Comparison of ENCODE assay signal across 9 cellular contexts in the genomic region with DNA sequence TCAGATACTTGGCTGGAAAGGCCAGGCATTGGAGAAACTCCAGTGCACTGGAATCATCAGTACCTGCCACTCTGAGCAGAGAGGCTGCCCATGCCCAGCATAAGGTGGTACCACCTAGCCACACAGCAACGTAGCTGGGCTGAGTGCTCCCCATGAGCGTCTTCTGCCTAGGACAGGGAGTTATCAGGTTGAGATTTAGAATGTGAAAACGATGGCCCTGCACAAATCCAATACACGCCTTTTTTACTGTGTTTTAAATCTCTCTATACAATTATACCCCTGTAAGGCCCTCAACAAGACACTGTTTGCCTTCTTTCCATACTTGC.
DNase-seq lines count a peak whose midpoint lies in the region; ATAC-seq and TF ChIP-seq lines count a peak whose summit lies in the region.
"Had no signal": no experiment of that assay in that cellular context is flagged by ENCODE, and none has a peak within 500 bp of the region (broad histone marks: within the 10 kb centered on the region; RNA-seq: fewer than 3 reads in every experiment).

No MANE protein-coding gene starts in this region.

- H3K27me3 ChIP-seq in CD8-positive, alpha-beta memory T cell (ENCODE audit: insufficient read depth, low read length, poor library complexity, severe bottlenecking) = no peaks in the 10 kb centered on the region
- H3K27me3 ChIP-seq in RWPE2 (ENCODE audit: insufficient read depth, poor library complexity, severe bottlenecking) (no peaks in the 10 kb centered on the region), esophagus muscularis mucosa (no peaks in the 10 kb centered on the region), psoas muscle (ENCODE audit: insufficient read depth in 3 of 3, low read length in 2 of 3) (no peaks in the 10 kb centered on the region), HAP-1 (ENCODE audit: low read depth) (no peaks in the 10 kb centered on the region)

- peak overlapping the region; percentile 66 for H3K27ac ChIP-seq in CD8-positive, alpha-beta memory T cell (ENCODE audit: low read depth, low read length)
- H3K27ac ChIP-seq in RWPE2 (ENCODE audit: poor library complexity, severe bottlenecking) = peak overlapping the region; percentile 91
- H3K27ac ChIP-seq in esophagus muscularis mucosa (replicated peaks in 1 of 4) = peak overlapping the region; percentile 97 to 99 (median 99)
- H3K27ac ChIP-seq in psoas muscle = peak overlapping the region; percentile 98

- H3K27ac Mint-ChIP-seq in CD8-positive, alpha-beta memory T cell = peak overlapping the region; percentile 92 to 100 (median 98)

- no peaks in the 10 kb centered on the region for H3K36me3 ChIP-seq in CD8-positive, alpha-beta memory T cell (ENCODE audit: insufficient read depth, low read length)
- H3K36me3 ChIP-seq in RWPE2 (ENCODE audit: low read depth) = peaks cover 3% of the 10 kb centered on the region; the same call in 1 of the 2 replicates
- H3K36me3 ChIP-seq in esophagus muscularis mucosa = peaks cover 0 to 3% (median 0%) of the 10 kb centered on the region in 4 donors
- no peaks in the 10 kb centered on the region for H3K36me3 ChIP-seq in psoas muscle (ENCODE audit: insufficient read depth in 1 of 2, low read depth in 1 of 2)
- H3K36me3 ChIP-seq in HAP-1 (replicated peaks) = 0 out of 2 replicates have a peak, but pooled peaks cover 3% of the 10 kb centered on the region

- H3K9me3 ChIP-seq in CD8-positive, alpha-beta memory T cell (ENCODE audit: low read length) = no peaks in the 10 kb centered on the region
- H3K9me3 ChIP-seq in RWPE2 (ENCODE audit: severe bottlenecking) (no peaks in the 10 kb centered on the region), esophagus muscularis mucosa (no peaks in the 10 kb centered on the region), psoas muscle (no peaks in the 10 kb centered on the region), HAP-1 (no peaks in the 10 kb centered on the region)

- peak overlapping the region; percentile 73 for H3K4me3 ChIP-seq in CD8-positive, alpha-beta memory T cell (ENCODE audit: low read length)
- H3K4me3 ChIP-seq in RWPE2 (ENCODE audit: severe bottlenecking) = no peak overlapping the region
- H3K4me3 ChIP-seq in esophagus muscularis mucosa = peak overlapping the region; percentile 66 to 89 (median 81)
- peak overlapping the region; percentile 82 for H3K4me3 ChIP-seq in psoas muscle
- H3K4me3 ChIP-seq in HAP-1 = no peak overlapping the region; the same call in 1 of the 2 replicates

- no peak for TF ChIP-seq CTCF in RWPE2 (IDR thresholded peaks at IDR 0.05; ENCODE audit: poor library complexity, severe bottlenecking)
- TF ChIP-seq CTCF in esophagus muscularis mucosa (IDR thresholded peaks at IDR 0.05) = no peak
- no peak for TF ChIP-seq CTCF in psoas muscle (IDR thresholded peaks at IDR 0.05)

- POLR2A ChIA-PET in CD8-positive, alpha-beta memory T cell (lab: Charles Lee) = interaction anchor here (1.1 to 7.9 kb wide), 7 partner anchors 7 to 67 kb away, joined by 3 to 215 read pairs (median 15); a partner anchor contains a TSS

- ATAC-seq in RWPE2 (ENCODE audit: low read depth) (0 out of 3 replicates have a peak, but pooled peaks have one; percentile 1), psoas muscle (no peak)

- H3K4me3 Mint-ChIP-seq in CD8-positive, alpha-beta memory T cell = peak overlapping the region; percentile 90 to 99 (median 97)

- no peaks in the 10 kb centered on the region for H3K9me3 Mint-ChIP-seq in CD8-positive, alpha-beta memory T cell

- H3K4me1 ChIP-seq in CD8-positive, alpha-beta memory T cell (ENCODE audit: insufficient read depth, low read length) = peaks cover 56% of the 10 kb centered on the region
- peaks cover 41% of the 10 kb centered on the region for H3K4me1 ChIP-seq in RWPE2 (ENCODE audit: insufficient read depth, poor library complexity, severe bottlenecking)
- H3K4me1 ChIP-seq in esophagus muscularis mucosa = peaks cover 68 to 89% (median 81%) of the 10 kb centered on the region in 4 donors
- H3K4me1 ChIP-seq in psoas muscle = peaks cover 72% of the 10 kb centered on the region
- peaks cover 37% of the 10 kb centered on the region for H3K4me1 ChIP-seq in HAP-1

- WGBS in esophagus muscularis mucosa = 45% methylated on average over 4 of the region's 4 CpGs
- WGBS in psoas muscle, 3 donors = 56 to 77% (median 56%) methylated on average over 4 of the region's 4 CpGs

- H3K36me3 Mint-ChIP-seq in CD8-positive, alpha-beta memory T cell = peaks cover 0 to 25% (median 3%) of the 10 kb centered on the region in 3 donors

- intact Hi-C loops in esophagus muscularis mucosa (cut with DNase I) = no loop called here
- intact Hi-C loops in psoas muscle (cut with DNase I) = loop anchor here in 1 of 2 donors (5.0 kb wide), 2 partner anchors 37 to 102 kb away; a partner anchor contains a TSS

- TF ChIP-seq POLR2A in esophagus muscularis mucosa (IDR thresholded peaks at IDR 0.05; ENCODE audit: low read depth) = no peak

- H3K4me1 Mint-ChIP-seq in CD8-positive, alpha-beta memory T cell = peaks cover 68 to 77% (median 74%) of the 10 kb centered on the region in 3 donors

- DNase-seq in CD8-positive, alpha-beta memory T cell = no peak
- DNase-seq in RWPE2 (ENCODE audit: low spot score) (no peak), esophagus muscularis mucosa (ENCODE audit: extremely low spot score) (no peak), psoas muscle (no peak), NCI-H774 (lab: John Stamatoyannopoulos, UW) (no peak), HAP-1 (ENCODE audit: low spot score in 2 of 2) (no peak), DMS 273 treated with DMSO at 0.1 percent for 48 hours (lab: John Stamatoyannopoulos, UW) (no peak), NAMALWA (ENCODE audit: low spot score) (no peak)
- DNase-seq: activated CD4-positive, alpha-beta T cell treated with anti-CD3 and anti-CD28 coated beads, Interleukin-2, amount 50 U/mL, for 4 hours had no signal

- no peak for TF ChIP-seq EP300 in esophagus muscularis mucosa (IDR thresholded peaks at IDR 0.05)

- H3K27me3 Mint-ChIP-seq in CD8-positive, alpha-beta memory T cell = peaks cover 0 to 3% of the 10 kb centered on the region in 2 donors

- in situ Hi-C loops in HAP-1 (cut with MboI; ENCODE audit: low sequenced_read_pairs) = no loop called here

- CTCF ChIA-PET in CD8-positive, alpha-beta memory T cell (lab: Charles Lee) = interaction anchor here (1.2 to 21.7 kb wide), 6 partner anchors 11 to 56 kb away, joined by 3 to 358 read pairs (median 14); a partner anchor contains a TSS

Comparison
In these comparisons a context has a peak if more than half of its experiments do, and no peak if none do; other contexts are left out.
1. H3K4me3 ChIP-seq: peak in CD8-positive, alpha-beta memory T cell (single experiment), esophagus muscularis mucosa (4 of 4) and psoas muscle (single experiment); none in RWPE2 (single experiment) and HAP-1 (single experiment).
2. Peak in every context shown above with its lines, with median percentiles within 50 percentile points of each other: H3K27ac ChIP-seq.